8 cellular contexts compared by ENCODE assay signal in the genomic region with DNA sequence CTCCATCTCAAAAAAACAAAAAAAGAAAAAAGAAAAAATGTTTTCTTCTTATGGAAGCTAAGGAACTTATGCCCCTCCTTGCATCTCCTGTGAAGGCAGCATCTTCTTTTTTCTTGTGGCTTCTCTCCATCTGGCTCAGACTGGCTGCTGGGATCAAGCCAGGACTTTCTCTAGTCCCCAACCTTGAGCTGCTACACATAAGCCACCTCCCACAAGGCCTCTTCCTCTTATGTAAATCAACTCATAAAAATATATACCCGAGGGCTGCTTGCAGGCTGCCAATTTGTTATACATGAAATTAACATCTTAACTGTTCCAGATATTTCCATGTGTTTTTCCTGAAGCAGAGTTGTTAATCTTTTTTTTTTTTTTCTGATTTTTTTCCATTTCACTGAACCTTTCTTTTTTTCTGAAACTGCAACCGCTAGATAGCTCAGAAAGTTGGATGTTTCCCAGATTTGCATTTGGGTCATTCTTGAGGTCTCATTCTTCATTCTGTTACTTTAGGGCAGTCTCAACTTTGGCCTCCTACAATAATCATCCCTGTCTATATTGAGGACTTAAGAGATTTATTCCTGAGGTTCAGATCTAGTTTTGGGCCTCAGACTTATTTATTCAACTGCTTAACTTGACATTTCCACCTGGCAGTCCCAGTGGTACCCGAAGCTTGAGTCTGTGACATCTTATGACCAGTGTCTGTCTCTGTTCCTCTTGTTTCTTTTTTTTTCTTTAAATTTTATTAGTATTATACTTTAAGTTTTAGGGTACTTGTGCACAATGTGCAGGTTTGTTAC. TPM values are rescaled to one million over a fixed set of nuclear protein-coding genes. Genes with fewer than 3 reads are reported as not detected.
DNase-seq lines count a peak whose midpoint lies in the region; ATAC-seq and TF ChIP-seq lines count a peak whose summit lies in the region.

No MANE protein-coding gene starts in this region.

- H3F3A ChIP-seq in DOHH2 (ENCODE audit: control insufficient read depth, insufficient read depth), result peaks cover 5% of the 10 kb centered on the region

- no peak overlapping the region for H3K14ac ChIP-seq in IMR-90 (replicated peaks; ENCODE audit: low read depth, low read length)

- no peak overlapping the region for H2AFZ ChIP-seq in IMR-90 (replicated peaks; ENCODE audit: low read length, poor library complexity)

- H3K27me3 ChIP-seq in DOHH2 (ENCODE audit: control insufficient read depth, low read length), result no peaks in the 10 kb centered on the region
- no peaks in the 10 kb centered on the region for H3K27me3 ChIP-seq in IMR-90 (ENCODE audit: control insufficient read depth, insufficient read depth, low read length)

- no peak overlapping the region for H3K23ac ChIP-seq in IMR-90 (ENCODE audit: low read depth, low read length)

- 80% methylated on average over 1 of the region's 3 CpGs; no CpG with 5 or more reads in 1 of the 2 experiments for WGBS in IMR-90 (ENCODE audit: extremely low coverage in 2 of 2, insufficient read length in 1 of 2), 2 experiments

- peaks cover 28 to 77% of the 10 kb centered on the region in 2 donors for H3K4me1 Mint-ChIP-seq in stimulated activated naive B cell treated with anti-CD40 and anti-IgM and Interleukin-4, amounts not matched to agents 10 μg/mL and 1 μg/mL and 100 μg/mL, for 72 hours

- H3K9me3 ChIP-seq in DOHH2 (ENCODE audit: control insufficient read depth, insufficient read depth, low read length), result no peaks in the 10 kb centered on the region
- no peaks in the 10 kb centered on the region for H3K9me3 ChIP-seq in IMR-90 (ENCODE audit: control insufficient read depth, insufficient read depth, low read length)

- no peak for TF ChIP-seq POLR2A in IMR-90 (IDR thresholded peaks at IDR 0.05; ENCODE audit: low read depth, low read length)

- H3K27ac ChIP-seq in DOHH2 (ENCODE audit: low read depth, low read length), result peak overlapping the region; percentile 71
- no peak overlapping the region for H3K27ac ChIP-seq in IMR-90 (ENCODE audit: insufficient read depth, low read length)

- H3K9me3 Mint-ChIP-seq in stimulated activated naive B cell treated with anti-CD40 and anti-IgM and Interleukin-4, amounts not matched to agents 10 μg/mL and 1 μg/mL and 100 μg/mL, for 72 hours, result peaks cover 5 to 6% of the 10 kb centered on the region in 2 donors

- no peak overlapping the region for H4K91ac ChIP-seq in IMR-90 (ENCODE audit: insufficient read depth, low read depth, low read length)

- intact Hi-C loops in IMR-90 (cut with micrococcal nuclease), result loop anchor here (5.0 to 10.0 kb wide), 2 partner anchors 88 to 145 kb away; no protein-coding TSS in a partner anchor

- H3K4ac ChIP-seq in IMR-90 (ENCODE audit: low read depth, low read length), result no peak overlapping the region

- ATAC-seq in GM21423 (IDR thresholded peaks at IDR 0.05; ENCODE audit: unreplicated experiment) (peak; percentile 79), IMR-90 (ENCODE audit: low read depth) (no peak)
- ATAC-seq in stimulated activated naive B cell treated with anti-CD40 and anti-IgM and Interleukin-4, amounts not matched to agents 10 μg/mL and 1 μg/mL and 100 μg/mL, for 72 hours (replicated peaks), result peak; percentile 81 to 87

- H3K4me1 ChIP-seq in DOHH2 (ENCODE audit: control insufficient read depth, low read length), result peaks cover 66% of the 10 kb centered on the region
- peaks cover 10% of the 10 kb centered on the region for H3K4me1 ChIP-seq in IMR-90 (ENCODE audit: control insufficient read depth, insufficient read depth, low read length)

- H3K27me3 Mint-ChIP-seq in stimulated activated naive B cell treated with anti-CD40 and anti-IgM and Interleukin-4, amounts not matched to agents 10 μg/mL and 1 μg/mL and 100 μg/mL, for 72 hours, result no peaks in the 10 kb centered on the region

- H3K9me1 ChIP-seq in IMR-90 (ENCODE audit: insufficient read depth, low read length), result no peaks in the 10 kb centered on the region

- no peak for TF ChIP-seq RAD21 in IMR-90 (IDR thresholded peaks at IDR 0.05; ENCODE audit: low read length)

- H3K4me2 ChIP-seq in DOHH2 (ENCODE audit: low read length) (peak overlapping the region; percentile 97), IMR-90 (ENCODE audit: low read depth, low read length) (no peak overlapping the region)

- peak overlapping the region; percentile 94 for H3K27ac Mint-ChIP-seq in stimulated activated naive B cell treated with anti-CD40 and anti-IgM and Interleukin-4, amounts not matched to agents 10 μg/mL and 1 μg/mL and 100 μg/mL, for 72 hours

- H2AK9ac ChIP-seq in IMR-90 (replicated peaks; ENCODE audit: low read depth, low read length, poor library complexity), result no peak overlapping the region

- peaks cover 9 to 14% of the 10 kb centered on the region in 2 donors for H3K36me3 Mint-ChIP-seq in stimulated activated naive B cell treated with anti-CD40 and anti-IgM and Interleukin-4, amounts not matched to agents 10 μg/mL and 1 μg/mL and 100 μg/mL, for 72 hours

- H4K20me1 ChIP-seq in DOHH2 (ENCODE audit: control insufficient read depth, insufficient read depth, low read depth, low read length) (no peaks in the 10 kb centered on the region), IMR-90 (ENCODE audit: insufficient read depth, low read length) (no peaks in the 10 kb centered on the region)

- H3K36me3 ChIP-seq in DOHH2 (ENCODE audit: control insufficient read depth, low read length), result peaks cover 23% of the 10 kb centered on the region
- no peaks in the 10 kb centered on the region for H3K36me3 ChIP-seq in IMR-90 (ENCODE audit: control insufficient read depth, insufficient read depth, low read length)

- H2BK15ac ChIP-seq in IMR-90 (ENCODE audit: low read depth, low read length), result no peak overlapping the region

- H4K5ac ChIP-seq in IMR-90 (ENCODE audit: low read depth, low read length), result no peak overlapping the region

- H3K9me2 ChIP-seq in DOHH2 (replicated peaks; ENCODE audit: control insufficient read depth, low read length), result no peaks in the 10 kb centered on the region

- H3K4me3 ChIP-seq in DOHH2 (ENCODE audit: low read length) (peak overlapping the region; percentile 67), IMR-90 (ENCODE audit: insufficient read depth, low read depth, low read length) (no peak overlapping the region)

- CTCF ChIA-PET in IMR-90 (lab: Yijun Ruan, JAX), result no interaction called here

- peaks cover 96% of the 10 kb centered on the region for H3K79me2 ChIP-seq in DOHH2 (ENCODE audit: control insufficient read depth, low read length)

- no peak overlapping the region for H2BK20ac ChIP-seq in IMR-90 (ENCODE audit: low read depth, low read length)

- no peak overlapping the region for H2BK120ac ChIP-seq in IMR-90 (ENCODE audit: low read depth, low read length)

- no peak overlapping the region for H2AK5ac ChIP-seq in IMR-90 (ENCODE audit: low read depth, low read length)

- H2BK5ac ChIP-seq in IMR-90 (ENCODE audit: low read depth, low read length, poor library complexity, severe bottlenecking), result no peak overlapping the region

- in situ Hi-C loops in IMR-90 (cut with MboI; ENCODE audit: low sequenced_read_pairs), result no loop called here

- H3K56ac ChIP-seq in IMR-90 (ENCODE audit: extremely low read depth, insufficient read depth, low read length), result no peak overlapping the region

- no peak overlapping the region for H4K8ac ChIP-seq in IMR-90 (ENCODE audit: low read depth in 2 of 2, low read length in 2 of 2)

- H3K18ac ChIP-seq in IMR-90 (ENCODE audit: low read depth, low read length), result no peak overlapping the region; the same call in 1 of the 2 replicates

- POLR2A ChIA-PET in IMR-90 (lab: Charles Lee; ENCODE audit: unreplicated experiment), result interaction anchor here (0.7 kb wide), 1 partner anchor 984 kb away, joined by 8 read pairs; no protein-coding TSS in a partner anchor

- no peak overlapping the region for H3K9ac ChIP-seq in IMR-90 (ENCODE audit: low read depth, low read length)

- BruUV-seq in IMR-90 (replicated peaks; lab: Mats Ljungman, UMichigan), result no TSS peak

- TF ChIP-seq CTCF in DOHH2 (IDR thresholded peaks at IDR 0.05; ENCODE audit: low read depth, low read length, poor library complexity, severe bottlenecking) (no peak), IMR-90 (conservative IDR thresholded peaks at IDR 0.05; ENCODE audit: low read depth, low read length) (no peak), GM20000 (IDR thresholded peaks at IDR 0.05; ENCODE audit: extremely low read depth, missing control alignments) (no peak)

- DNase-seq in IMR-90 (peak; percentile 78), dermis blood vessel endothelial cell (peak; percentile 15), NCI-H187 treated with DMSO at 0.1 percent for 48 hours (lab: John Stamatoyannopoulos, UW) (no peak), DMS79 (lab: John Stamatoyannopoulos, UW) (no peak), GM20000 (ENCODE audit: low spot score) (no peak)
- DNase-seq in stimulated activated naive B cell treated with anti-CD40 and anti-IgM and Interleukin-4, amounts not matched to agents 10 μg/mL and 1 μg/mL and 100 μg/mL, for 72 hours, result no peak

- dilution Hi-C loops in IMR-90 (cut with HindIII; ENCODE audit: low sequenced_read_pairs, unreplicated experiment), result no loop called here

- H3K79me1 ChIP-seq in IMR-90 (ENCODE audit: low read depth in 1 of 2, low read length in 2 of 2), result peaks cover 8 to 49% of the 10 kb centered on the region in 2 experiments

- H3K4me3 Mint-ChIP-seq in stimulated activated naive B cell treated with anti-CD40 and anti-IgM and Interleukin-4, amounts not matched to agents 10 μg/mL and 1 μg/mL and 100 μg/mL, for 72 hours, result peak overlapping the region; percentile 64 to 80

TF ChIP-seq in IMR-90, 13 proteins besides CTCF, POLR2A, EP300 and RAD21 (continues in another document):
- TF ChIP-seq NFE2L2 (IDR thresholded peaks at IDR 0.05; ENCODE audit: low read depth, low read length) (no peak), MXI1 (IDR thresholded peaks at IDR 0.05; ENCODE audit: borderline replicate concordance, low read depth, low read length) (no peak)
- TF ChIP-seq, protein P1, sequence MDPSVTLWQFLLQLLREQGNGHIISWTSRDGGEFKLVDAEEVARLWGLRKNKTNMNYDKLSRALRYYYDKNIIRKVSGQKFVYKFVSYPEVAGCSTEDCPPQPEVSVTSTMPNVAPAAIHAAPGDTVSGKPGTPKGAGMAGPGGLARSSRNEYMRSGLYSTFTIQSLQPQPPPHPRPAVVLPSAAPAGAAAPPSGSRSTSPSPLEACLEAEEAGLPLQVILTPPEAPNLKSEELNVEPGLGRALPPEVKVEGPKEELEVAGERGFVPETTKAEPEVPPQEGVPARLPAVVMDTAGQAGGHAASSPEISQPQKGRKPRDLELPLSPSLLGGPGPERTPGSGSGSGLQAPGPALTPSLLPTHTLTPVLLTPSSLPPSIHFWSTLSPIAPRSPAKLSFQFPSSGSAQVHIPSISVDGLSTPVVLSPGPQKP (IDR thresholded peaks at IDR 0.05; ENCODE audit: borderline replicate concordance, low read depth, low read length), result no peak

RNA-seq across cellular contexts. Expression of gene SNX25, which starts 10.3 kb away (rescaled TPM):
- total RNA-seq in IMR-90 (2012; rRNA removed), result 28.3 and 30.0 TPM in 2 replicates
- polyA plus RNA-seq in IMR-90 (2012; rRNA removed), result 9.2 and 11.4 TPM in 2 replicates
- 3.2 and 4.7 TPM in 2 replicates for polyA plus RNA-seq in IMR-90 (2012; cell fraction: cytosol; rRNA removed)
- 2.4 and 9.8 TPM in 2 replicates for polyA plus RNA-seq in IMR-90 (2012; cell fraction: nucleus; rRNA removed; ENCODE audit: low replicate concordance)
- total RNA-seq in dermis blood vessel endothelial cell, result 61.8 and 73.2 TPM in 2 replicates

RNA-seq across cellular contexts. Expression of gene CFAP97, which starts 15.9 kb away (rescaled TPM):
- total RNA-seq in IMR-90 (2012; rRNA removed) (16.0 and 33.9 TPM in 2 replicates), dermis blood vessel endothelial cell (26.2 and 41.8 TPM in 2 replicates)
- 12.7 and 14.5 TPM in 2 replicates for polyA plus RNA-seq in IMR-90 (2012; rRNA removed)
- 1.5 and 2.1 TPM in 2 replicates for polyA plus RNA-seq in IMR-90 (2012; cell fraction: cytosol; rRNA removed)
- polyA plus RNA-seq in IMR-90 (2012; cell fraction: nucleus; rRNA removed; ENCODE audit: low replicate concordance), result 0.60 and 8.5 TPM in 2 replicates

Comparison
In these comparisons a context has a peak if more than half of its experiments do, and no peak if none do; other contexts are left out.
1. DNase-seq: peak in IMR-90 (single experiment) and dermis blood vessel endothelial cell (single experiment); none in stimulated activated naive B cell treated with anti-CD40 and anti-IgM and Interleukin-4, amounts not matched to agents 10 μg/mL and 1 μg/mL and 100 μg/mL, for 72 hours (single experiment), NCI-H187 treated with DMSO at 0.1 percent for 48 hours (single experiment), DMS79 (single experiment) and GM20000 (single experiment).